In genomic region chr20:35681953-35682352, GRCh38 we compare ENCODE assay signal across 2 cellular contexts.
TF ChIP-seq lines count a peak whose summit lies in the region.

No MANE protein-coding gene starts in this region.

TF ChIP-seq in SK-N-SH treated with all-trans-retinoic acid at 6 μM for 48 hours, 23 proteins besides CTCF, POLR2A, EP300 and RAD21 (continued from another document):
- TF ChIP-seq ARNTL (CRISPR knock-in tag; IDR thresholded peaks at IDR 0.05; ENCODE audit: borderline replicate concordance, low read depth) (no peak), TSHZ2 (CRISPR knock-in tag; IDR thresholded peaks at IDR 0.05) (no peak), ZNF8 (CRISPR knock-in tag; IDR thresholded peaks at IDR 0.05) (no peak)
- TF ChIP-seq, protein P1, sequence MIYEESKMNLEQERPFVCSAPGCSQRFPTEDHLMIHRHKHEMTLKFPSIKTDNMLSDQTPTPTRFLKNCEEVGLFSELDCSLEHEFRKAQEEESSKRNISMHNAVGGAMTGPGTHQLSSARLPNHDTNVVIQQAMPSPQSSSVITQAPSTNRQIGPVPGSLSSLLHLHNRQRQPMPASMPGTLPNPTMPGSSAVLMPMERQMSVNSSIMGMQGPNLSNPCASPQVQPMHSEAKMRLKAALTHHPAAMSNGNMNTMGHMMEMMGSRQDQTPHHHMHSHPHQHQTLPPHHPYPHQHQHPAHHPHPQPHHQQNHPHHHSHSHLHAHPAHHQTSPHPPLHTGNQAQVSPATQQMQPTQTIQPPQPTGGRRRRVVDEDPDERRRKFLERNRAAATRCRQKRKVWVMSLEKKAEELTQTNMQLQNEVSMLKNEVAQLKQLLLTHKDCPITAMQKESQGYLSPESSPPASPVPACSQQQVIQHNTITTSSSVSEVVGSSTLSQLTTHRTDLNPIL (CRISPR knock-in tag; IDR thresholded peaks at IDR 0.05; ENCODE audit: low read depth): no peak

TF ChIP-seq in SK-N-SH, 30 proteins besides CTCF, POLR2A, EP300 and RAD21 (continued from another document):
- TF ChIP-seq ELF1 (IDR thresholded peaks at IDR 0.05) (no peak), NFIC (IDR thresholded peaks at IDR 0.05; ENCODE audit: borderline replicate concordance) (no peak), MEF2A (IDR thresholded peaks at IDR 0.05; ENCODE audit: borderline replicate concordance, low read depth) (no peak), RFX5 (IDR thresholded peaks at IDR 0.05; ENCODE audit: low read length) (no peak), TCF12 (IDR thresholded peaks at IDR 0.05) (no peak), USF1 (IDR thresholded peaks at IDR 0.05; ENCODE audit: borderline replicate concordance, low read depth) (no peak)
- TF ChIP-seq, protein P2, sequence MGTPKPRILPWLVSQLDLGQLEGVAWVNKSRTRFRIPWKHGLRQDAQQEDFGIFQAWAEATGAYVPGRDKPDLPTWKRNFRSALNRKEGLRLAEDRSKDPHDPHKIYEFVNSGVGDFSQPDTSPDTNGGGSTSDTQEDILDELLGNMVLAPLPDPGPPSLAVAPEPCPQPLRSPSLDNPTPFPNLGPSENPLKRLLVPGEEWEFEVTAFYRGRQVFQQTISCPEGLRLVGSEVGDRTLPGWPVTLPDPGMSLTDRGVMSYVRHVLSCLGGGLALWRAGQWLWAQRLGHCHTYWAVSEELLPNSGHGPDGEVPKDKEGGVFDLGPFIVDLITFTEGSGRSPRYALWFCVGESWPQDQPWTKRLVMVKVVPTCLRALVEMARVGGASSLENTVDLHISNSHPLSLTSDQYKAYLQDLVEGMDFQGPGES (IDR thresholded peaks at IDR 0.05; ENCODE audit: low read depth, low read length): no peak
- TF ChIP-seq, protein P3, sequence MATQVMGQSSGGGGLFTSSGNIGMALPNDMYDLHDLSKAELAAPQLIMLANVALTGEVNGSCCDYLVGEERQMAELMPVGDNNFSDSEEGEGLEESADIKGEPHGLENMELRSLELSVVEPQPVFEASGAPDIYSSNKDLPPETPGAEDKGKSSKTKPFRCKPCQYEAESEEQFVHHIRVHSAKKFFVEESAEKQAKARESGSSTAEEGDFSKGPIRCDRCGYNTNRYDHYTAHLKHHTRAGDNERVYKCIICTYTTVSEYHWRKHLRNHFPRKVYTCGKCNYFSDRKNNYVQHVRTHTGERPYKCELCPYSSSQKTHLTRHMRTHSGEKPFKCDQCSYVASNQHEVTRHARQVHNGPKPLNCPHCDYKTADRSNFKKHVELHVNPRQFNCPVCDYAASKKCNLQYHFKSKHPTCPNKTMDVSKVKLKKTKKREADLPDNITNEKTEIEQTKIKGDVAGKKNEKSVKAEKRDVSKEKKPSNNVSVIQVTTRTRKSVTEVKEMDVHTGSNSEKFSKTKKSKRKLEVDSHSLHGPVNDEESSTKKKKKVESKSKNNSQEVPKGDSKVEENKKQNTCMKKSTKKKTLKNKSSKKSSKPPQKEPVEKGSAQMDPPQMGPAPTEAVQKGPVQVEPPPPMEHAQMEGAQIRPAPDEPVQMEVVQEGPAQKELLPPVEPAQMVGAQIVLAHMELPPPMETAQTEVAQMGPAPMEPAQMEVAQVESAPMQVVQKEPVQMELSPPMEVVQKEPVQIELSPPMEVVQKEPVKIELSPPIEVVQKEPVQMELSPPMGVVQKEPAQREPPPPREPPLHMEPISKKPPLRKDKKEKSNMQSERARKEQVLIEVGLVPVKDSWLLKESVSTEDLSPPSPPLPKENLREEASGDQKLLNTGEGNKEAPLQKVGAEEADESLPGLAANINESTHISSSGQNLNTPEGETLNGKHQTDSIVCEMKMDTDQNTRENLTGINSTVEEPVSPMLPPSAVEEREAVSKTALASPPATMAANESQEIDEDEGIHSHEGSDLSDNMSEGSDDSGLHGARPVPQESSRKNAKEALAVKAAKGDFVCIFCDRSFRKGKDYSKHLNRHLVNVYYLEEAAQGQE (IDR thresholded peaks at IDR 0.05; ENCODE audit: low read depth, low read length): no peak
- TF ChIP-seq, protein P4, sequence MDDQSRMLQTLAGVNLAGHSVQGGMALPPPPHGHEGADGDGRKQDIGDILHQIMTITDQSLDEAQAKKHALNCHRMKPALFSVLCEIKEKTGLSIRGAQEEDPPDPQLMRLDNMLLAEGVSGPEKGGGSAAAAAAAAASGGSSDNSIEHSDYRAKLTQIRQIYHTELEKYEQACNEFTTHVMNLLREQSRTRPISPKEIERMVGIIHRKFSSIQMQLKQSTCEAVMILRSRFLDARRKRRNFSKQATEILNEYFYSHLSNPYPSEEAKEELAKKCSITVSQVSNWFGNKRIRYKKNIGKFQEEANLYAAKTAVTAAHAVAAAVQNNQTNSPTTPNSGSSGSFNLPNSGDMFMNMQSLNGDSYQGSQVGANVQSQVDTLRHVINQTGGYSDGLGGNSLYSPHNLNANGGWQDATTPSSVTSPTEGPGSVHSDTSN (IDR thresholded peaks at IDR 0.05): no peak
